Comparison of ENCODE assay signal across 18 cellular contexts in the genomic region with DNA sequence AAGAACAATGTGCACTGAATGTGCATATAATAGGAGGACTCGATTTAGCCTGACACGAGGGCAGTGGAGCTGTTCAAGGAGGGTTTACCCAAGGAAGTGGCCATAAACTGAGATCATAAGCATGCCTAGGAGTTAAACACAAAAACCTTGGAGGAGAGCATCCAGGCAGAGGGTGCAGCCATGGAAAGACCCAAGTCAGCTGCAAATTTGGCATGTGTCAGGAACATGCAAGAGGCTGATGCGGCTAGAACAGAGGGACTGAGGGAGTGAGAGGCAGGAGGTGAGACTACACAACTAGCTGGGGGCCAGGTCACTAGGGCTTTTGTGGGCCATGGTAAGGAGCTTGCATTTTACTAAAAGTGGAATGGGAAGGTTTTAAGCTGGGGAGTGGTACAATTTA. TPM values are rescaled to one million over a fixed set of nuclear protein-coding genes. Genes with fewer than 3 reads are reported as not detected.
A peak's percentile ranks its signal among the peaks of the same experiment; 100 is the strongest.
DNase-seq lines count a peak whose midpoint lies in the region; ATAC-seq and TF ChIP-seq lines count a peak whose summit lies in the region.
"Had no signal": no experiment of that assay in that cellular context is flagged by ENCODE, and none has a peak within 500 bp of the region (broad histone marks: within the 10 kb centered on the region; RNA-seq: fewer than 3 reads in every experiment).

No MANE protein-coding gene starts in this region.

- TF ChIP-seq CTCF in right atrium auricular region (IDR thresholded peaks at IDR 0.05) (no peak), adrenal gland (IDR thresholded peaks at IDR 0.05) (no peak), neural progenitor cell (IDR thresholded peaks at IDR 0.05) (no peak)

- H3K4me1 ChIP-seq in right atrium auricular region (peaks cover 0 to 46% of the 10 kb centered on the region in 2 donors), adrenal gland (replicated peaks in 1 of 2) (peaks cover 10 to 30% of the 10 kb centered on the region in 2 donors), neural progenitor cell (peaks cover 3% of the 10 kb centered on the region)

- H3K36me3 Mint-ChIP-seq in neural progenitor cell, result no peaks in the 10 kb centered on the region
- H3K36me3 Mint-ChIP-seq: IgD-negative memory B cell, WTC11 had no signal

- H3K36me3 ChIP-seq in right atrium auricular region, result no peaks in the 10 kb centered on the region
- H3K36me3 ChIP-seq in adrenal gland (replicated peaks in 1 of 2), result no peaks in the 10 kb centered on the region
- H3K36me3 ChIP-seq in neural progenitor cell, result no peaks in the 10 kb centered on the region
- H3K36me3 ChIP-seq: left lung had no signal

- DNase-seq in right atrium auricular region (ENCODE audit: low spot score) (no peak), Right ventricle myocardium superior (no peak), adrenal gland (no peak), neural progenitor cell (ENCODE audit: low spot score) (no peak), mucosa of gallbladder (ENCODE audit: low spot score) (no peak)
- DNase-seq in stimulated activated CD4-positive, alpha-beta T cell treated with anti-CD3 and anti-CD28 coated beads, Interleukin-1b, Interleukin-23, amount 100 ng/mL, for 48 hours, result no peak
- DNase-seq: amniotic stem cell; DMS153; dorsolateral prefrontal cortex; H7; left lung; NCI-H1417 treated with DMSO at 0.1 percent for 48 hours; retina; stimulated activated CD4-positive, alpha-beta T cell treated with anti-CD3 and anti-CD28 coated beads, Interleukin-4, amount 100 ng/mL, for 24 hours had no signal

- intact Hi-C loops in Right ventricle myocardium superior (cut with DNase I), result no loop called here
- intact Hi-C loops in adrenal gland (cut with DNase I), result no loop called here

- H3K9me3 Mint-ChIP-seq in neural progenitor cell, result no peaks in the 10 kb centered on the region
- H3K9me3 Mint-ChIP-seq: IgD-negative memory B cell had no signal

- H3K27me3 ChIP-seq in right atrium auricular region (no peaks in the 10 kb centered on the region), adrenal gland (no peaks in the 10 kb centered on the region), neural progenitor cell (no peaks in the 10 kb centered on the region)
- H3K27me3 ChIP-seq: left lung had no signal

- peaks cover 17% of the 10 kb centered on the region for H3K27me3 Mint-ChIP-seq in neural progenitor cell (ENCODE audit: insufficient read depth, low read depth)

- peak overlapping the region; percentile 52 for H3K27ac Mint-ChIP-seq in neural progenitor cell
- H3K27ac Mint-ChIP-seq: WTC11 had no signal

- H3K9me3 ChIP-seq in right atrium auricular region, result no peaks in the 10 kb centered on the region
- no peaks in the 10 kb centered on the region for H3K9me3 ChIP-seq in adrenal gland (replicated peaks in 1 of 3)
- H3K9me3 ChIP-seq in neural progenitor cell (ENCODE audit: low read depth), result no peaks in the 10 kb centered on the region
- H3K9me3 ChIP-seq: left lung had no signal

- H3K27ac ChIP-seq in right atrium auricular region (peak overlapping the region; percentile 57 to 66), adrenal gland (peak overlapping the region; percentile 25 to 80 (median 39)), neural progenitor cell (no peak overlapping the region)

- no peaks in the 10 kb centered on the region for H3K79me2 ChIP-seq in neural progenitor cell (ENCODE audit: low read depth)

- no peak for TF ChIP-seq POLR2A in adrenal gland (IDR thresholded peaks at IDR 0.05)

- H3K4me1 Mint-ChIP-seq in neural progenitor cell, result peaks cover 44% of the 10 kb centered on the region
- H3K4me1 Mint-ChIP-seq: WTC11 had no signal

- no peak overlapping the region for H3K4me3 Mint-ChIP-seq in neural progenitor cell
- H3K4me3 Mint-ChIP-seq: WTC11 had no signal

- H3K4me3 ChIP-seq in right atrium auricular region (no peak overlapping the region), adrenal gland (no peak overlapping the region), neural progenitor cell (no peak overlapping the region)
- H3K4me3 ChIP-seq: dorsolateral prefrontal cortex, left lung had no signal

- H3K9ac ChIP-seq in neural progenitor cell, result no peak overlapping the region

- ATAC-seq in Right ventricle myocardium superior (ENCODE audit: poor library complexity) (no peak), HG03108 (IDR thresholded peaks at IDR 0.05; ENCODE audit: unreplicated experiment) (no peak)
- ATAC-seq in activated CD4-positive, CD25-positive, alpha-beta regulatory T cell treated with anti-CD3 and anti-CD28 coated beads, Interleukin-2, amount 50 U/mL, for 24 hours, result no peak
- ATAC-seq: WTC11 had no signal

- no peak overlapping the region for H2AFZ ChIP-seq in neural progenitor cell (replicated peaks)

- H3F3A ChIP-seq in neural progenitor cell (ENCODE audit: low read depth), result no peaks in the 10 kb centered on the region

- H3K4me2 ChIP-seq in neural progenitor cell, result no peak overlapping the region

- 50 to 76% (median 62%) methylated on average over 3 of the region's 3 CpGs for WGBS in adrenal gland, 4 donors

- H4K20me1 ChIP-seq in neural progenitor cell (ENCODE audit: low read depth), result no peaks in the 10 kb centered on the region

RNA-seq across cellular contexts. Expression of a gene that starts 55.6 kb away (rescaled TPM):
- total RNA-seq in right atrium auricular region (10 to 100 TPM; 19.0 to 23.8 TPM), Right ventricle myocardium superior (20.7 TPM), adrenal gland (10 to 100 TPM in 7 of 8 donors, 1 to 10 TPM in 1; 9.9 to 55.1 (median 39.0) TPM), neural progenitor cell (ENCODE audit: low replicate concordance) (177 and 264 TPM in 2 replicates), mucosa of gallbladder (19.0 TPM)
- polyA plus RNA-seq in adrenal gland, result 10 to 100 TPM in 1 of 3 donors, 1 to 10 TPM in 2; 8.9 to 78.3 (median 9.4) TPM
